In the genomic region with DNA sequence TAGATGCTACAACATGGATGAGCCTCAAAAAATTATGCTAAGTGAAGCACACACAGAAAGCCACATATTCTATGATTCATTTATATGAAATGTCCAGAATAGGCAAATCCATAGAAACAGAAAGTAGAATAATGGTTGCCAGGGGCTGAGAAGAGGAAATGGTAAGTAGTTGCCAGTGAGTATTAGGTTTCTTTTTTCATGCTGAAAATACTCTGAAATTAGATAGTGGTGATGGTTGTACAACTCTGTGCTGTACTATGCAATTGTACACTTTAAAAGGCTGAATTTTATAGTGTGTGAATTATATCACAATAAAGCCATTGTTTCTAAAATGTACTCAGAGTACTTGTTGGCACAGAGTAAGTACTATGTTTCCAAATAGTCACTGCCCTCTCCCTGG, we compare ENCODE assay signal across 9 cellular contexts. TPM values are rescaled to one million over a fixed set of nuclear protein-coding genes. Genes with fewer than 3 reads are reported as not detected.
DNase-seq lines count a peak whose midpoint lies in the region; ATAC-seq and TF ChIP-seq lines count a peak whose summit lies in the region.
"Had no signal": no experiment of that assay in that cellular context is flagged by ENCODE, and none has a peak within 500 bp of the region (broad histone marks: within the 10 kb centered on the region; RNA-seq: fewer than 3 reads in every experiment).

No MANE protein-coding gene starts in this region.

- H3K36me3 ChIP-seq in WERI-Rb-1 = no peaks in the 10 kb centered on the region

- peak; percentile 76 for DNase-seq in HT1080 (ENCODE audit: low read depth)
- DNase-seq in fibroblast of pulmonary artery (ENCODE audit: low read depth) = peak; percentile 56
- DNase-seq in mesothelial cell of epicardium (ENCODE audit: low spot score in 2 of 2, unreplicated experiment in 2 of 2) = no peak
- DNase-seq in WERI-Rb-1 = no peak
- DNase-seq in activated CD4-positive, alpha-beta T cell treated with anti-CD3 and anti-CD28 coated beads, Interleukin-2, amount 50 U/mL, for 4 hours = no peak
- no peak for DNase-seq in NCI-H1105 (lab: John Stamatoyannopoulos, UW)
- DNase-seq: effector CD8-positive, alpha-beta T cell had no signal

- H3K36me3 Mint-ChIP-seq in mesothelial cell of epicardium = no peaks in the 10 kb centered on the region

- H3K9me3 Mint-ChIP-seq in mesothelial cell of epicardium = peaks cover 7% of the 10 kb centered on the region

- no peak overlapping the region for H3K27ac ChIP-seq in WERI-Rb-1

- no peaks in the 10 kb centered on the region for H3K4me1 Mint-ChIP-seq in mesothelial cell of epicardium

- TF ChIP-seq CTCF in fibroblast of pulmonary artery (IDR thresholded peaks at IDR 0.05; ENCODE audit: low read length, missing control alignments) (no peak), mesothelial cell of epicardium (IDR thresholded peaks at IDR 0.05; ENCODE audit: unreplicated experiment) (no peak), WERI-Rb-1 (IDR thresholded peaks at IDR 0.05; ENCODE audit: low read depth, low read length) (no peak)

- no peaks in the 10 kb centered on the region for H3K27me3 ChIP-seq in WERI-Rb-1 (ENCODE audit: insufficient read depth, low read depth, severe bottlenecking)

- no peaks in the 10 kb centered on the region for H3K9me3 ChIP-seq in WERI-Rb-1 (ENCODE audit: severe bottlenecking)

- H3K4me3 ChIP-seq in fibroblast of pulmonary artery (replicated peaks; ENCODE audit: low read depth, low read length) = no peak overlapping the region
- H3K4me3 ChIP-seq in WERI-Rb-1 (ENCODE audit: low read depth, low read length) = no peak overlapping the region

- no peak overlapping the region for H3K27ac Mint-ChIP-seq in mesothelial cell of epicardium

- no peak overlapping the region for H3K4me3 Mint-ChIP-seq in mesothelial cell of epicardium

- peaks cover 17% of the 10 kb centered on the region for H3K27me3 Mint-ChIP-seq in mesothelial cell of epicardium (ENCODE audit: low read depth)

- ATAC-seq in GM18508 (IDR thresholded peaks at IDR 0.05; ENCODE audit: insufficient read depth, unreplicated experiment) (peak; percentile 77), GM21576 (IDR thresholded peaks at IDR 0.05; ENCODE audit: unreplicated experiment) (peak; percentile 66)

RNA-seq across cellular contexts. Expression of gene GFI1, which starts 15.5 kb away (rescaled TPM):
- 2.2 and 3.7 TPM in 2 replicates for total RNA-seq in HT1080 (2014; rRNA removed; shearing (Covaris generic))
- polyA plus RNA-seq in HT1080 (2015; cell fraction: cytosol; rRNA removed) = 1.2 and 1.4 TPM in 2 replicates
- 1.7 and 2.2 TPM in 2 replicates for polyA plus RNA-seq in HT1080 (2015; cell fraction: nucleus; rRNA removed)
- 0.34 to 0.58 TPM (median 0.41 TPM) in 3 replicates for total RNA-seq in mesothelial cell of epicardium

Comparison
In these comparisons a context has a peak if more than half of its experiments do, and no peak if none do; other contexts are left out.
1. DNase-seq: peak in HT1080 (single experiment) and fibroblast of pulmonary artery (single experiment); none in mesothelial cell of epicardium (0 of 2), WERI-Rb-1 (single experiment), activated CD4-positive, alpha-beta T cell treated with anti-CD3 and anti-CD28 coated beads, Interleukin-2, amount 50 U/mL, for 4 hours (0 of 2) and NCI-H1105 (single experiment).